ENCODE assay signal across 1 cellular context in the genomic region with DNA sequence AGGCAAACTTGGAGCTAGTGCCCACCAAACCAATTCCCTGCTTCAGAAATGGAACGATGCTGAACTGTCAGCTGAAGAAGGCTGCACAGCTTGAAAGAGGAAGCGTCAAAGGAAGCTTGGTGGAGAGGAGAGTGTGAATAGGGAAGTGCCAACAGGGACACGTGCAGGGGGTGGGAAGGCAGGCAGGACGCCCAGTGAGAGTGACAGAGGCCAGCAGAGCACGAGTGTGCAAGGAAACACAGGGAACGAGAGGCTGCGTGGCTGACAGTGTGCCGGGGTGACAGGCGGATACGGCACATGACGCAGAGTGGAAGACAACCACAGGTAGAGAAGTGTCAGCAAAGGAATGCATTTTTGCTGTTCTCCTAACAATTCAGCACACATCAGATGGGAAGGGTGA.
TF ChIP-seq lines count a peak whose summit lies in the region.

No MANE protein-coding gene starts in this region.

TF ChIP-seq in GM12878, 131 proteins besides CTCF, POLR2A, EP300 and RAD21:
- TF ChIP-seq RELA (IDR thresholded peaks at IDR 0.05; ENCODE audit: borderline replicate concordance, partially characterized antibody) = no peak
- no peak for TF ChIP-seq KAT2A (conservative IDR thresholded peaks at IDR 0.05; ENCODE audit: control insufficient read depth, low read depth, low read length)
- TF ChIP-seq SPI1 (IDR thresholded peaks at IDR 0.05; ENCODE audit: borderline replicate concordance, insufficient read depth, low read depth, low read length) = peak; percentile 60; the same call in 1 of the 2 replicates
- TF ChIP-seq BHLHE40 (IDR thresholded peaks at IDR 0.05; ENCODE audit: borderline replicate concordance in 1 of 2, low read depth in 2 of 2, low read length in 1 of 2) = peak; percentile 10 to 37; a peak in 1 of 4 replicates
- TF ChIP-seq ZBTB11 (CRISPR knock-in tag; IDR thresholded peaks at IDR 0.05) = no peak
- TF ChIP-seq NR2C1 (IDR thresholded peaks at IDR 0.05) = no peak
